ENCODE assay signal across 9 cellular contexts in genomic region chr14:34665785-34666425, GRCh38. TPM values are rescaled to one million over a fixed set of nuclear protein-coding genes. Genes with fewer than 3 reads are reported as not detected.
DNase-seq lines count a peak whose midpoint lies in the region; ATAC-seq, FAIRE-seq and TF ChIP-seq lines count a peak whose summit lies in the region.
"Had no signal": no experiment of that assay in that cellular context is flagged by ENCODE, and none has a peak within 500 bp of the region (broad histone marks: within the 10 kb centered on the region; RNA-seq: fewer than 3 reads in every experiment).

No MANE protein-coding gene starts in this region.

- no peaks in the 10 kb centered on the region for H3K36me3 Mint-ChIP-seq in T-helper 17 cell (ENCODE audit: low read depth)
- H3K36me3 Mint-ChIP-seq: memory B cell had no signal

- H3K4me3 Mint-ChIP-seq in T-helper 17 cell = peak overlapping the region; percentile 63
- H3K4me3 Mint-ChIP-seq in stimulated activated naive CD8-positive, alpha-beta T cell treated with anti-CD3 and anti-CD28 coated beads, Interleukin-15, amount 100 ng/mL, for 72 hours = peak overlapping the region in 1 of 2 donors; percentile 29
- H3K4me3 Mint-ChIP-seq: memory B cell had no signal

- ATAC-seq in T-helper 17 cell (peak; percentile 79), left cardiac atrium (peak; percentile 59 to 76), GM21390 (IDR thresholded peaks at IDR 0.05; ENCODE audit: unreplicated experiment) (no peak), HG02840 (IDR thresholded peaks at IDR 0.05; ENCODE audit: low FRiP score, unreplicated experiment) (no peak)
- no peak for ATAC-seq in stimulated activated naive CD8-positive, alpha-beta T cell treated with anti-CD3 and anti-CD28 coated beads, Interleukin-15, amount 100 ng/mL, for 72 hours

- peak overlapping the region; percentile 92 for H3K27ac Mint-ChIP-seq in T-helper 17 cell
- H3K27ac Mint-ChIP-seq in stimulated activated naive CD8-positive, alpha-beta T cell treated with anti-CD3 and anti-CD28 coated beads, Interleukin-15, amount 100 ng/mL, for 72 hours = peak overlapping the region in 1 of 2 donors; percentile 76
- H3K27ac Mint-ChIP-seq: memory B cell had no signal

- H3K9me3 ChIP-seq in T-helper 17 cell (ENCODE audit: control insufficient read depth, low read length, poor library complexity, severe bottlenecking) = no peaks in the 10 kb centered on the region

- no peaks in the 10 kb centered on the region for H3K27me3 Mint-ChIP-seq in T-helper 17 cell
- no peaks in the 10 kb centered on the region for H3K27me3 Mint-ChIP-seq in stimulated activated naive CD8-positive, alpha-beta T cell treated with anti-CD3 and anti-CD28 coated beads, Interleukin-15, amount 100 ng/mL, for 72 hours
- H3K27me3 Mint-ChIP-seq: memory B cell had no signal

- TF ChIP-seq POLR2A in H54 (IDR thresholded peaks at IDR 0.05; ENCODE audit: low read depth, low read length) = no peak

- peak; percentile 72 for DNase-seq in A172 (ENCODE audit: low spot score)
- peak; percentile 42 for DNase-seq in H54 (ENCODE audit: insufficient read length, low spot score)
- peak in 1 of 3 donors; percentile 5 for DNase-seq in T-helper 17 cell
- no peak for DNase-seq in left cardiac atrium
- no peak for DNase-seq in SKM-1 treated with dmso at 0.1 percent for 144 hours (lab: John Stamatoyannopoulos, UW; ENCODE audit: unreplicated experiment)
- no peak for DNase-seq in stimulated activated naive CD8-positive, alpha-beta T cell treated with anti-CD3 and anti-CD28 coated beads, Interleukin-15, amount 100 ng/mL, for 72 hours

- peaks cover 11% of the 10 kb centered on the region for H3K4me1 Mint-ChIP-seq in T-helper 17 cell
- peaks cover 7% of the 10 kb centered on the region for H3K4me1 Mint-ChIP-seq in stimulated activated naive CD8-positive, alpha-beta T cell treated with anti-CD3 and anti-CD28 coated beads, Interleukin-15, amount 100 ng/mL, for 72 hours
- H3K4me1 Mint-ChIP-seq: memory B cell had no signal

- intact Hi-C loops in left cardiac atrium (cut with DNase I) = no loop called here

- peaks cover 4% of the 10 kb centered on the region in 2 donors for H3K9me3 Mint-ChIP-seq in stimulated activated naive CD8-positive, alpha-beta T cell treated with anti-CD3 and anti-CD28 coated beads, Interleukin-15, amount 100 ng/mL, for 72 hours

- peak; percentile 100 for FAIRE-seq in H54 (lab: Jason Lieb, UNC)

RNA-seq across cellular contexts. Expression of gene SNX6, which starts 36.0 kb away (rescaled TPM):
- 106 and 155 TPM in 2 replicates for total RNA-seq in A172 (2014; rRNA removed; shearing (Covaris generic))
- 10 to 100 TPM; 67.3 to 87.2 TPM for total RNA-seq in T-helper 17 cell
- 10 to 100 TPM; 56.8 to 58.2 TPM for total RNA-seq in left cardiac atrium

RNA-seq across cellular contexts. Expression of gene CFL2, which starts 48.5 kb away (rescaled TPM):
- total RNA-seq in A172 (2014; rRNA removed; shearing (Covaris generic)) = 110 and 143 TPM in 2 replicates
- total RNA-seq in T-helper 17 cell = 10 to 100 TPM; 41.8 to 44.9 TPM
- 100 to 1,000 TPM; 340 to 356 TPM for total RNA-seq in left cardiac atrium

Comparison
In these comparisons a context has a peak if more than half of its experiments do, and no peak if none do; other contexts are left out.
1. DNase-seq: peak in A172 (single experiment) and H54 (single experiment); none in left cardiac atrium (single experiment), SKM-1 treated with dmso at 0.1 percent for 144 hours (single experiment) and stimulated activated naive CD8-positive, alpha-beta T cell treated with anti-CD3 and anti-CD28 coated beads, Interleukin-15, amount 100 ng/mL, for 72 hours (0 of 2).
2. ATAC-seq: peak in T-helper 17 cell (single experiment) and left cardiac atrium (2 of 2); none in stimulated activated naive CD8-positive, alpha-beta T cell treated with anti-CD3 and anti-CD28 coated beads, Interleukin-15, amount 100 ng/mL, for 72 hours (single experiment), GM21390 (single experiment) and HG02840 (single experiment).